ENCODE assay signal across 24 cellular contexts in the genomic region with DNA sequence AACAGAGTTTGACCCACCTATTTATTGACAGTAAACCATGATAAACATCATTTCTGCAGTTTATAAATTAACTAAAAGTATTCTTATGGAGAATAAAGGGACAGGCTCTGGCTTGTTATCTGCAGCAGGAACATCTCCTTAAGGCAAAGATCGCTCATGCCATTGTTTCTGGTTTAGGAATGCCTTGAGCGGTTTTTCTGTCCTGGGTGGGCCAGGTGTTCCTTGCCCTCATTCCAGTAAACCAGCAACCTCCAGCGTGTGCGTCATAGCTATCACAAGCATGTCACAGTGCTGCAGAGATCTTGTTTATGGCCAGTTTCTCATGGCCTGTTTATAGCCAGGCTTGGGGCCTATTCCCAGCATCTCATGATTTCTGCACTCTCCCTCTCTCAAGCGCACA.
"Had no signal": no experiment of that assay in that cellular context is flagged by ENCODE, and none has a peak within 500 bp of the region (broad histone marks: within the 10 kb centered on the region; RNA-seq: fewer than 3 reads in every experiment).

No MANE protein-coding gene starts in this region.

- H3K79me2 ChIP-seq: parathyroid adenoma had no signal

- H2AFZ ChIP-seq: neural progenitor cell, parathyroid adenoma had no signal

- H3K9ac ChIP-seq: neural progenitor cell, parathyroid adenoma had no signal

- H3K4me2 ChIP-seq: neural progenitor cell had no signal

- DNase-seq: natural killer cell; occipital lobe; ovary; posterior cingulate gyrus; psoas muscle; right cardiac atrium; right lobe of liver; sigmoid colon; small intestine; stimulated activated CD4-positive, alpha-beta T cell treated with anti-CD3 and anti-CD28 coated beads, Interleukin-15, amount 100 ng/mL, for 24 hours; stimulated activated CD4-positive, alpha-beta T cell treated with anti-CD3 and anti-CD28 coated beads, Interleukin-2, amount 100 ng/mL, for 24 hours; stimulated activated CD4-positive, alpha-beta T cell treated with anti-CD3 and anti-CD28 coated beads, Interleukin-2, amount 100 ng/mL, for 48 hours; stimulated activated CD4-positive, alpha-beta T cell treated with anti-CD3 and anti-CD28 coated beads, Interleukin-4, amount 100 ng/mL, for 24 hours; stimulated activated naive B cell treated with anti-CD40 and anti-IgM and Interleukin-4, amounts not matched to agents 10 μg/mL and 1 μg/mL and 100 μg/mL, for 72 hours; stimulated activated naive CD4-positive, alpha-beta T cell treated with Interleukin-2 at 50 U/mL for 16 hours; stomach; thyroid gland; upper lobe of right lung; uterus had no signal

- H3K9me3 ChIP-seq: ovary, psoas muscle, right lobe of liver, thoracic aorta, thyroid gland, upper lobe of right lung, uterus had no signal

- H3K36me3 ChIP-seq: neural progenitor cell, ovary, right lobe of liver, sigmoid colon, stomach, thoracic aorta, thyroid gland, tibial nerve, upper lobe of right lung, uterus had no signal

- H3K27me3 ChIP-seq: neural progenitor cell, ovary, right lobe of liver, sigmoid colon, stomach, thyroid gland, tibial nerve, upper lobe of right lung, uterus had no signal

- H3K27ac ChIP-seq: neural progenitor cell, ovary, parathyroid adenoma, psoas muscle, right lobe of liver, sigmoid colon, stomach, thoracic aorta, thyroid gland, tibial nerve, upper lobe of right lung, uterus had no signal

- H3K4me1 ChIP-seq: parathyroid adenoma, psoas muscle, right lobe of liver, sigmoid colon, stomach, thyroid gland, tibial nerve, upper lobe of right lung, uterus had no signal

- ATAC-seq: natural killer cell; psoas muscle; right cardiac atrium; right lobe of liver; stimulated activated effector memory CD8-positive, alpha-beta T cell treated with anti-CD3 and anti-CD28 coated beads, Interleukin-12 subunit alpha, Interleukin-12 subunit beta, amount 100 ng/mL, for 72 hours; stimulated activated naive B cell treated with anti-CD40 and anti-IgM and Interleukin-4, amounts not matched to agents 10 μg/mL and 1 μg/mL and 100 μg/mL, for 72 hours; upper lobe of right lung had no signal

- H3K4me3 ChIP-seq: neural progenitor cell, ovary, psoas muscle, right lobe of liver, sigmoid colon, stomach, thoracic aorta, thyroid gland, tibial nerve, upper lobe of right lung, uterus had no signal
